Comparison of ENCODE assay signal across 8 cellular contexts in genomic region chrX:80808854-80809493, GRCh38. TPM values are rescaled to one million over a fixed set of nuclear protein-coding genes. Genes with fewer than 3 reads are reported as not detected.
DNase-seq lines count a peak whose midpoint lies in the region; ATAC-seq and TF ChIP-seq lines count a peak whose summit lies in the region.

No MANE protein-coding gene starts in this region.

- H3K27me3 ChIP-seq in brain microvascular endothelial cell (replicated peaks): no peaks in the 10 kb centered on the region
- H3K27me3 ChIP-seq in kidney epithelial cell (ENCODE audit: control insufficient read depth, insufficient read depth, low read length): no peaks in the 10 kb centered on the region

- TF ChIP-seq CTCF in AG10803 (conservative IDR thresholded peaks at IDR 0.05; ENCODE audit: low read length): no peak
- TF ChIP-seq CTCF in brain microvascular endothelial cell (IDR thresholded peaks at IDR 0.05; ENCODE audit: low read depth, low read length, missing control alignments): no peak
- TF ChIP-seq CTCF in kidney epithelial cell (IDR thresholded peaks at IDR 0.05; ENCODE audit: insufficient read depth, low read length, poor library complexity, severe bottlenecking): no peak

- no peaks in the 10 kb centered on the region for H3K36me3 ChIP-seq in brain microvascular endothelial cell (replicated peaks)
- H3K36me3 ChIP-seq in kidney epithelial cell (ENCODE audit: control insufficient read depth, insufficient read depth, low read length): no peaks in the 10 kb centered on the region

- DNase-seq in AG10803 (ENCODE audit: low read depth): peak; percentile 2
- DNase-seq in HT-29 (ENCODE audit: low spot score): peak; percentile 39
- peak; percentile 46 for DNase-seq in SW480 (ENCODE audit: low spot score)
- DNase-seq in brain microvascular endothelial cell: no peak
- DNase-seq in kidney epithelial cell (ENCODE audit: low read depth): no peak
- peak; percentile 18 to 21 for DNase-seq in stimulated activated CD4-positive, alpha-beta T cell treated with anti-CD3 and anti-CD28 coated beads, Interleukin-2, amount 100 ng/mL, for 24 hours
- no peak for DNase-seq in amniotic stem cell (lab: John Stamatoyannopoulos, UW)

- ATAC-seq in GM19023 (IDR thresholded peaks at IDR 0.05; ENCODE audit: unreplicated experiment): no peak

- no peak overlapping the region for H3K27ac ChIP-seq in brain microvascular endothelial cell

- in situ Hi-C loops in brain microvascular endothelial cell (cut with HindIII; ENCODE audit: low pct_ligation_motif_present, low sequenced_read_pairs): no loop called here

- H3K4me3 ChIP-seq in AG10803 (ENCODE audit: low read length): peak overlapping the region; percentile 81
- H3K4me3 ChIP-seq in brain microvascular endothelial cell (ENCODE audit: low read depth, low read length): peak overlapping the region; percentile 71
- H3K4me3 ChIP-seq in kidney epithelial cell (ENCODE audit: low read depth, low read length): peak overlapping the region; percentile 73

RNA-seq across cellular contexts. Expression of gene BRWD3, which starts 0.7 kb away (rescaled TPM):
- 2.9 and 4.6 TPM in 2 replicates for total RNA-seq in HT-29 (2014; rRNA removed; shearing (Covaris generic))
- total RNA-seq in kidney epithelial cell: 9.4 and 10.1 TPM in 2 replicates

Comparison
In these comparisons a context has a peak if more than half of its experiments do, and no peak if none do; other contexts are left out.
1. DNase-seq: peak in AG10803 (single experiment), HT-29 (single experiment), SW480 (single experiment) and stimulated activated CD4-positive, alpha-beta T cell treated with anti-CD3 and anti-CD28 coated beads, Interleukin-2, amount 100 ng/mL, for 24 hours (2 of 2); none in brain microvascular endothelial cell (single experiment), kidney epithelial cell (single experiment) and amniotic stem cell (single experiment).
2. Peak in every context shown above with its lines, with median percentiles within 50 percentile points of each other: H3K4me3 ChIP-seq.